ENCODE assay signal across 13 cellular contexts in genomic region chr10:71978476-71978875, GRCh38. TPM values are rescaled to one million over a fixed set of nuclear protein-coding genes. Genes with fewer than 3 reads are reported as not detected.
DNase-seq lines count a peak whose midpoint lies in the region; ATAC-seq and TF ChIP-seq lines count a peak whose summit lies in the region.
"Had no signal": no experiment of that assay in that cellular context is flagged by ENCODE, and none has a peak within 500 bp of the region (broad histone marks: within the 10 kb centered on the region; RNA-seq: fewer than 3 reads in every experiment).

No MANE protein-coding gene starts in this region.

- H3K36me3 Mint-ChIP-seq in Caco-2 (ENCODE audit: insufficient read depth, unreplicated experiment) (peaks cover 45% of the 10 kb centered on the region), endodermal cell (ENCODE audit: low read depth) (peaks cover 2% of the 10 kb centered on the region), osteocyte (ENCODE audit: unreplicated experiment) (peaks cover 6% of the 10 kb centered on the region)
- H3K36me3 Mint-ChIP-seq: CD14-positive monocyte had no signal

- intact Hi-C loops in Caco-2 (cut with micrococcal nuclease; ENCODE audit: unreplicated experiment), result no loop called here

- H3K27me3 Mint-ChIP-seq in Caco-2 (ENCODE audit: insufficient read depth, unreplicated experiment), result no peaks in the 10 kb centered on the region
- no peaks in the 10 kb centered on the region for H3K27me3 Mint-ChIP-seq in endodermal cell (ENCODE audit: insufficient read depth)
- no peaks in the 10 kb centered on the region for H3K27me3 Mint-ChIP-seq in osteocyte (ENCODE audit: unreplicated experiment)

- no peaks in the 10 kb centered on the region for H3K79me2 ChIP-seq in OCI-LY1 (ENCODE audit: insufficient read depth, low read length)

- H3K9me3 Mint-ChIP-seq in Caco-2 (ENCODE audit: unreplicated experiment) (no peaks in the 10 kb centered on the region), endodermal cell (no peaks in the 10 kb centered on the region), osteocyte (ENCODE audit: unreplicated experiment) (no peaks in the 10 kb centered on the region)

- peaks cover 30% of the 10 kb centered on the region for H3K4me1 ChIP-seq in Caco-2
- H3K4me1 ChIP-seq in OCI-LY1 (ENCODE audit: insufficient read depth, low read length, severe bottlenecking), result no peaks in the 10 kb centered on the region
- H3K4me1 ChIP-seq in endodermal cell (ENCODE audit: control insufficient read depth, insufficient read depth, low read length), result peaks cover 2% of the 10 kb centered on the region

- DNase-seq in Caco-2 (no peak), endodermal cell (peak; percentile 79), osteocyte (ENCODE audit: extremely low spot score, unreplicated experiment) (no peak), AG20443 (ENCODE audit: low spot score) (no peak), islet precursor cell (no peak)
- DNase-seq in activated CD4-positive, CD25-positive, alpha-beta regulatory T cell treated with anti-CD3 and anti-CD28 coated beads, Interleukin-2, amount 50 U/mL, for 72 hours, result no peak
- DNase-seq: activated CD4-positive, alpha-beta T cell treated with anti-CD3 and anti-CD28 coated beads, Interleukin-2, amount 50 U/mL, for 1 hour; NCI-H524 treated with DMSO at 0.1 percent for 48 hours; stimulated activated CD4-positive, alpha-beta T cell treated with anti-CD3 and anti-CD28 coated beads, Interleukin-4, amount 100 ng/mL, for 4 hours had no signal

- peaks cover 23% of the 10 kb centered on the region for H3K4me1 Mint-ChIP-seq in Caco-2 (ENCODE audit: low read depth, unreplicated experiment)
- H3K4me1 Mint-ChIP-seq in endodermal cell, result peaks cover 15% of the 10 kb centered on the region
- H3K4me1 Mint-ChIP-seq in osteocyte (ENCODE audit: unreplicated experiment), result peaks cover 98% of the 10 kb centered on the region
- H3K4me1 Mint-ChIP-seq: CD14-positive monocyte had no signal

- no peak overlapping the region for H3K4me3 ChIP-seq in Caco-2 (ENCODE audit: low read depth, low read length)
- no peak overlapping the region for H3K4me3 ChIP-seq in OCI-LY1 (ENCODE audit: low read depth, low read length, poor library complexity, severe bottlenecking)
- no peak overlapping the region for H3K4me3 ChIP-seq in endodermal cell (ENCODE audit: low read length)

- H3K9me3 ChIP-seq in Caco-2 (no peaks in the 10 kb centered on the region), OCI-LY1 (ENCODE audit: low read length) (no peaks in the 10 kb centered on the region), endodermal cell (ENCODE audit: control insufficient read depth, low read length) (no peaks in the 10 kb centered on the region)
- H3K9me3 ChIP-seq: neutrophil had no signal

- no TSS peak for BruUV-seq in Caco-2 (replicated peaks; lab: Mats Ljungman, UMichigan)

- H3K27ac Mint-ChIP-seq in Caco-2 (ENCODE audit: unreplicated experiment) (peak overlapping the region; percentile 9), endodermal cell (no peak overlapping the region), osteocyte (ENCODE audit: unreplicated experiment) (peak overlapping the region; percentile 94)

- H3K9me2 ChIP-seq in OCI-LY1 (ENCODE audit: low read depth, low read length), result no peaks in the 10 kb centered on the region

- H3K27ac ChIP-seq in OCI-LY1 (ENCODE audit: low read depth, low read length, poor library complexity, severe bottlenecking), result no peak overlapping the region
- no peak overlapping the region for H3K27ac ChIP-seq in endodermal cell (ENCODE audit: low read depth, low read length)
- H3K27ac ChIP-seq: neutrophil had no signal

- H3K4me3 Mint-ChIP-seq in Caco-2 (ENCODE audit: unreplicated experiment), result no peak overlapping the region
- H3K4me3 Mint-ChIP-seq in endodermal cell, result no peak overlapping the region
- no peak overlapping the region for H3K4me3 Mint-ChIP-seq in osteocyte (ENCODE audit: unreplicated experiment)
- H3K4me3 Mint-ChIP-seq: CD14-positive monocyte had no signal

- H3K36me3 ChIP-seq in Caco-2 (ENCODE audit: control insufficient read depth, insufficient read depth, low read length), result no peaks in the 10 kb centered on the region; the same call in 1 of the 2 replicates
- H3K36me3 ChIP-seq in OCI-LY1 (ENCODE audit: insufficient read depth, low read length), result no peaks in the 10 kb centered on the region
- H3K36me3 ChIP-seq in endodermal cell (ENCODE audit: control insufficient read depth, insufficient read depth, low read length), result no peaks in the 10 kb centered on the region
- H3K36me3 ChIP-seq: neutrophil had no signal

- no peaks in the 10 kb centered on the region for H3F3A ChIP-seq in OCI-LY1 (ENCODE audit: insufficient read depth, low read length)

- no peak overlapping the region for H2AFZ ChIP-seq in OCI-LY1 (ENCODE audit: low read length)

- H3K9ac ChIP-seq in OCI-LY1 (ENCODE audit: low read length), result no peak overlapping the region
- H3K9ac ChIP-seq in endodermal cell (ENCODE audit: extremely low read depth, low read length, poor library complexity, severe bottlenecking), result no peak overlapping the region

- ATAC-seq in HG03045 (IDR thresholded peaks at IDR 0.05; ENCODE audit: unreplicated experiment), result no peak

- H3K4me2 ChIP-seq in OCI-LY1 (ENCODE audit: low read length), result no peak overlapping the region

- TF ChIP-seq CTCF in Caco-2 (IDR thresholded peaks at IDR 0.05; ENCODE audit: insufficient read depth in 1 of 2, low read depth in 1 of 2, low read length in 1 of 2, severe bottlenecking in 1 of 2, unreplicated experiment in 1 of 2) (peak; percentile 12 to 14), OCI-LY1 (IDR thresholded peaks at IDR 0.05; ENCODE audit: low read length) (peak; percentile 15; the same call in 1 of the 2 replicates), endodermal cell (conservative IDR thresholded peaks at IDR 0.05) (peak; percentile 73), osteocyte (IDR thresholded peaks at IDR 0.05) (no peak)

- 87 to 89% methylated on average over 5 to 7 of the region's 7 CpGs for WGBS in endodermal cell (ENCODE audit: insufficient coverage in 1 of 2, insufficient read length in 1 of 2), 2 experiments

- H4K20me1 ChIP-seq in OCI-LY1 (ENCODE audit: insufficient read depth, low read length), result no peaks in the 10 kb centered on the region

- no peaks in the 10 kb centered on the region for H3K27me3 ChIP-seq in Caco-2 (replicated peaks; ENCODE audit: control insufficient read depth, insufficient read depth, low read length)
- peaks cover 21% of the 10 kb centered on the region for H3K27me3 ChIP-seq in OCI-LY1 (ENCODE audit: insufficient read depth, low read length)
- H3K27me3 ChIP-seq in endodermal cell (ENCODE audit: control insufficient read depth, insufficient read depth, low read length, poor library complexity, severe bottlenecking), result no peaks in the 10 kb centered on the region
- H3K27me3 ChIP-seq: neutrophil had no signal

- CTCF ChIA-PET in Caco-2 (lab: Charles Lee), result interaction anchor here (1.0 to 2.0 kb wide), 2 partner anchors 70 to 82 kb away, joined by 6 to 9 read pairs; no protein-coding TSS in a partner anchor

- POLR2A ChIA-PET in Caco-2 (lab: Charles Lee), result no interaction called here

RNA-seq across cellular contexts. Expression of gene CHST3, which starts 14.3 kb away (rescaled TPM):
- total RNA-seq in Caco-2 (2022) (40.9 and 46.0 TPM in 2 replicates), endodermal cell (10 to 100 TPM; 12.9 to 40.8 TPM), osteocyte (35.0 and 40.9 TPM in 2 replicates)
- 12.8 TPM for polyA plus RNA-seq in endodermal cell (2013, experiment 1 of 2)
- 11.8 TPM for polyA plus RNA-seq in endodermal cell (2013, experiment 2 of 2)
- polyA plus RNA-seq: CD14-positive monocyte had no signal
